ENCODE assay signal across 8 cellular contexts in the genomic region with DNA sequence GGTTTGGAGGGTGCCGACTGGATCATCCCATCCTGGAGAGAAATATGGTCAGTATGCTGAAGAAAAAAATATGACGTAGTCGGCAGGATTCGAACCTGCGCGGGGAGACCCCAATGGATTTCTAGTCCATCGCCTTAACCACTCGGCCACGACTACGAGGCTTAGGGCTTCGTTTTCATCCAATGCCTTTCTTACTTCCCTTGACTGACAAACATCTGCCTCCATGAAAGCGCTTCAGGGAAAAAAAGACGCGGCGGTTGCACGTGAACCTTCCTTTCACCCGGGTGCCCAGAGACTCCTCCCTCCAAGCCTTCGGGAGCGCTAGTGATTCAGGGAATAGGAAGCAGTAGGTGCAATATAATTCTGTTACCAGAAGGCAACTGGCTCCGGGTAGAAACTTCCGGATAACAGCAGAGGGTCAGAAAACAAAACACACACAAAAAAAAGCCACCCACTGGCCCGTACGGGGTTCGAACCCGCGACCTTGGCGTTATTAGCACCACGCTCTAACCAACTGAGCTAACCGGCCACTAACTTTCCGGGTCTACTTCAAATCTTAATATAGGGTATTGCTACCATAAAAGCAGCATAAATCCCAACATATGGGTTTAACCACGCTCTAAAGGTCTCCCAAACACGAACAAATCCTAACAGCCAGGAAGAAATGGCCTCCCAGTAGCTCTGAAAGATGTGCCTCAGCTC. TPM values are rescaled to one million over a fixed set of nuclear protein-coding genes. Genes with fewer than 3 reads are reported as not detected.
A peak's percentile ranks its signal among the peaks of the same experiment; 100 is the strongest.
DNase-seq lines count a peak whose midpoint lies in the region; ATAC-seq and TF ChIP-seq lines count a peak whose summit lies in the region.

No MANE protein-coding gene starts in this region.

- intact Hi-C loops in lower lobe of right lung (cut with DNase I): no loop called here

- peak overlapping the region; percentile 68 for H3K27ac ChIP-seq in lower lobe of right lung

- H3K27me3 ChIP-seq in lower lobe of right lung (ENCODE audit: low read depth): no peaks in the 10 kb centered on the region

- DNase-seq in D341Med (ENCODE audit: low spot score) (peak; percentile 62), KBM-7 (peak; percentile 95), WTC11 (ENCODE audit: low spot score) (peak; percentile 81), lower lobe of right lung (peak; percentile 60), cortex of kidney (lab: John Stamatoyannopoulos, UW) (no peak)
- DNase-seq in effector memory CD8-positive, alpha-beta T cell: peak in 1 of 3 experiments; percentile 43
- peak; percentile 18 for DNase-seq in stimulated activated CD8-positive, alpha-beta memory T cell treated with anti-CD3 and anti-CD28 coated beads, Interleukin-15, amount 100 ng/mL, for 24 hours (ENCODE audit: low read depth)
- no peak for DNase-seq in effector CD4-positive, alpha-beta T cell

- H3K4me3 Mint-ChIP-seq in WTC11: peak overlapping the region; percentile 79
- peak overlapping the region; percentile 36 to 65 for H3K4me3 Mint-ChIP-seq in effector memory CD8-positive, alpha-beta T cell

- peaks cover 46% of the 10 kb centered on the region for H3K36me3 ChIP-seq in lower lobe of right lung

- H3K4me3 ChIP-seq in lower lobe of right lung: peak overlapping the region; percentile 39

- H3K9me3 ChIP-seq in lower lobe of right lung: no peaks in the 10 kb centered on the region

- H3K4me1 ChIP-seq in lower lobe of right lung: peaks cover 24% of the 10 kb centered on the region

- in situ Hi-C loops in KBM-7 (cut with MboI; ENCODE audit: low pct_unique_long_range_greater_than_20kb, low sequenced_read_pairs): no loop called here

- peaks cover 15% of the 10 kb centered on the region for H3K4me1 Mint-ChIP-seq in WTC11
- peaks cover 48 to 62% of the 10 kb centered on the region in 2 donors for H3K4me1 Mint-ChIP-seq in effector memory CD8-positive, alpha-beta T cell (ENCODE audit: low read depth in 2 of 2)

- H3K27ac Mint-ChIP-seq in WTC11: peak overlapping the region; percentile 98
- H3K27ac Mint-ChIP-seq in effector memory CD8-positive, alpha-beta T cell: peak overlapping the region; percentile 94 to 97

- H3K36me3 Mint-ChIP-seq in WTC11: peaks cover 34% of the 10 kb centered on the region
- H3K36me3 Mint-ChIP-seq in effector memory CD8-positive, alpha-beta T cell (ENCODE audit: insufficient read depth): peaks cover 89% of the 10 kb centered on the region

- CTCF ChIA-PET in WTC11 (lab: Charles Lee): interaction anchor here (0.7 to 1.6 kb wide), 4 partner anchors 29 to 236 kb away, joined by 3 read pairs; partner anchors contain the start of gene RANGRF

- H3K9me3 Mint-ChIP-seq in WTC11: no peaks in the 10 kb centered on the region
- H3K9me3 Mint-ChIP-seq in effector memory CD8-positive, alpha-beta T cell: no peaks in the 10 kb centered on the region

- TF ChIP-seq CTCF in WTC11 (IDR thresholded peaks at IDR 0.05) (no peak), lower lobe of right lung (IDR thresholded peaks at IDR 0.05) (no peak)

- POLR2A ChIA-PET in WTC11 (lab: Charles Lee): interaction anchor here (0.8 to 2.2 kb wide), 6 partner anchors 16 to 62 kb away, joined by 3 to 15 read pairs (median 4); partner anchors contain the start of genes AURKB, CTC1, PFAS and RANGRF

- peaks cover 7% of the 10 kb centered on the region for H3K27me3 Mint-ChIP-seq in WTC11 (ENCODE audit: low read depth)
- peaks cover 4 to 14% of the 10 kb centered on the region in 2 donors for H3K27me3 Mint-ChIP-seq in effector memory CD8-positive, alpha-beta T cell

- ATAC-seq in WTC11 (peak; percentile 11), lower lobe of right lung (no peak)
- no peak for ATAC-seq in effector memory CD8-positive, alpha-beta T cell (replicated peaks)

TF ChIP-seq in WTC11, 78 proteins besides CTCF, POLR2A, EP300 and RAD21 (continues in another document):
- TF ChIP-seq SMAD4 (CRISPR knock-in tag; IDR thresholded peaks at IDR 0.05) (no peak), ATF3 (CRISPR knock-in tag; conservative IDR thresholded peaks at IDR 0.05) (no peak), HMGA2 (CRISPR knock-in tag; IDR thresholded peaks at IDR 0.05) (peak; percentile 59), ZNF671 (CRISPR knock-in tag; IDR thresholded peaks at IDR 0.05) (peak; percentile 87), ZNF219 (CRISPR knock-in tag; IDR thresholded peaks at IDR 0.05; ENCODE audit: borderline replicate concordance) (no peak), ATF1 (CRISPR knock-in tag; IDR thresholded peaks at IDR 0.05) (no peak), NR1H2 (CRISPR knock-in tag; IDR thresholded peaks at IDR 0.05) (no peak), NFATC4 (CRISPR knock-in tag; IDR thresholded peaks at IDR 0.05) (peak; percentile 96), USF2 (CRISPR knock-in tag; IDR thresholded peaks at IDR 0.05) (no peak), PRRX2 (CRISPR knock-in tag; IDR thresholded peaks at IDR 0.05) (peak; percentile 81), ESRRA (CRISPR knock-in tag; IDR thresholded peaks at IDR 0.05; ENCODE audit: borderline replicate concordance) (no peak), ZNF423 (CRISPR knock-in tag; IDR thresholded peaks at IDR 0.05) (no peak), STAT6 (CRISPR knock-in tag; conservative IDR thresholded peaks at IDR 0.05; ENCODE audit: low read depth) (no peak), FOXK1 (CRISPR knock-in tag; IDR thresholded peaks at IDR 0.05) (no peak)
- TF ChIP-seq, protein P1, sequence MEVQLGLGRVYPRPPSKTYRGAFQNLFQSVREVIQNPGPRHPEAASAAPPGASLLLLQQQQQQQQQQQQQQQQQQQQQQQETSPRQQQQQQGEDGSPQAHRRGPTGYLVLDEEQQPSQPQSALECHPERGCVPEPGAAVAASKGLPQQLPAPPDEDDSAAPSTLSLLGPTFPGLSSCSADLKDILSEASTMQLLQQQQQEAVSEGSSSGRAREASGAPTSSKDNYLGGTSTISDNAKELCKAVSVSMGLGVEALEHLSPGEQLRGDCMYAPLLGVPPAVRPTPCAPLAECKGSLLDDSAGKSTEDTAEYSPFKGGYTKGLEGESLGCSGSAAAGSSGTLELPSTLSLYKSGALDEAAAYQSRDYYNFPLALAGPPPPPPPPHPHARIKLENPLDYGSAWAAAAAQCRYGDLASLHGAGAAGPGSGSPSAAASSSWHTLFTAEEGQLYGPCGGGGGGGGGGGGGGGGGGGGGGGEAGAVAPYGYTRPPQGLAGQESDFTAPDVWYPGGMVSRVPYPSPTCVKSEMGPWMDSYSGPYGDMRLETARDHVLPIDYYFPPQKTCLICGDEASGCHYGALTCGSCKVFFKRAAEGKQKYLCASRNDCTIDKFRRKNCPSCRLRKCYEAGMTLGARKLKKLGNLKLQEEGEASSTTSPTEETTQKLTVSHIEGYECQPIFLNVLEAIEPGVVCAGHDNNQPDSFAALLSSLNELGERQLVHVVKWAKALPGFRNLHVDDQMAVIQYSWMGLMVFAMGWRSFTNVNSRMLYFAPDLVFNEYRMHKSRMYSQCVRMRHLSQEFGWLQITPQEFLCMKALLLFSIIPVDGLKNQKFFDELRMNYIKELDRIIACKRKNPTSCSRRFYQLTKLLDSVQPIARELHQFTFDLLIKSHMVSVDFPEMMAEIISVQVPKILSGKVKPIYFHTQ (CRISPR knock-in tag; IDR thresholded peaks at IDR 0.05): peak; percentile 91

RNA-seq across cellular contexts. Expression of gene AURKB, which starts 16.3 kb away (rescaled TPM):
- total RNA-seq in WTC11 (2021) (180 to 215 TPM (median 183 TPM) in 3 replicates), lower lobe of right lung (2.2 TPM)

RNA-seq across cellular contexts. Expression of gene CTC1, which starts 21.2 kb away (rescaled TPM):
- total RNA-seq in WTC11 (2021): 36.1 to 42.5 TPM (median 40.4 TPM) in 3 replicates
- total RNA-seq in lower lobe of right lung: 57.8 TPM

RNA-seq across cellular contexts. Expression of gene PFAS, which starts 22.4 kb away (rescaled TPM):
- total RNA-seq in WTC11 (2021) (229 to 246 TPM (median 229 TPM) in 3 replicates), lower lobe of right lung (25.3 TPM)

RNA-seq across cellular contexts. Expression of gene BORCS6, which starts 36.7 kb away (rescaled TPM):
- 5.0 to 5.6 TPM (median 5.1 TPM) in 3 replicates for total RNA-seq in WTC11 (2021)
- total RNA-seq in lower lobe of right lung: 7.7 TPM

RNA-seq across cellular contexts. Expression of gene TMEM107, which starts 50.5 kb away (rescaled TPM):
- total RNA-seq in WTC11 (2021) (11.3 to 17.2 TPM (median 11.9 TPM) in 3 replicates), lower lobe of right lung (12.9 TPM)

Comparison
In these comparisons a context has a peak if more than half of its experiments do, and no peak if none do; other contexts are left out.
1. DNase-seq: peak in D341Med (single experiment), KBM-7 (single experiment), WTC11 (single experiment), lower lobe of right lung (single experiment) and stimulated activated CD8-positive, alpha-beta memory T cell treated with anti-CD3 and anti-CD28 coated beads, Interleukin-15, amount 100 ng/mL, for 24 hours (single experiment); none in effector CD4-positive, alpha-beta T cell (single experiment) and cortex of kidney (single experiment).
2. RNA of gene AURKB, which starts 16.3 kb away (total RNA-seq): 180 to 215 TPM in WTC11; 2.2 TPM in lower lobe of right lung (single experiment); every median in the first group is over 10 times any median in the second.